Comparison of ENCODE assay signal across 8 cellular contexts in genomic region chr17:7330099-7331015, GRCh38. TPM values are rescaled to one million over a fixed set of nuclear protein-coding genes. Genes with fewer than 3 reads are reported as not detected.
DNase-seq lines count a peak whose midpoint lies in the region; ATAC-seq lines count a peak whose summit lies in the region.

No MANE protein-coding gene starts in this region.

- no peaks in the 10 kb centered on the region for H3K9me3 Mint-ChIP-seq in activated CD4-positive, alpha-beta T cell treated with anti-CD3 and anti-CD28 coated beads for 36 hours (ENCODE audit: low read depth)

- peak overlapping the region; percentile 96 for H3K27ac Mint-ChIP-seq in activated CD4-positive, alpha-beta T cell treated with anti-CD3 and anti-CD28 coated beads for 36 hours

- ATAC-seq in HG02938 (IDR thresholded peaks at IDR 0.05; ENCODE audit: unreplicated experiment) (peak; percentile 37), left lobe of liver (peak; percentile 60)
- peak; percentile 81 for ATAC-seq in activated CD4-positive, alpha-beta T cell treated with anti-CD3 and anti-CD28 coated beads for 36 hours

- peak; percentile 51 to 59 for DNase-seq in NCI-H187 (lab: John Stamatoyannopoulos, UW)
- DNase-seq in NCI-H187 treated with DMSO at 0.1 percent for 48 hours (lab: John Stamatoyannopoulos, UW): no peak
- peak; percentile 85 for DNase-seq in NCI-H2171 treated with DMSO at 0.1 percent for 48 hours (lab: John Stamatoyannopoulos, UW)
- peak; percentile 88 for DNase-seq in activated CD4-positive, alpha-beta T cell treated with anti-CD3 and anti-CD28 coated beads for 36 hours
- peak; percentile 75 for DNase-seq in left lobe of liver (ENCODE audit: low spot score)
- peak; percentile 57 for DNase-seq in stimulated activated CD4-positive, alpha-beta T cell treated with anti-CD3 and anti-CD28 coated beads, Interleukin-2, amount 100 ng/mL, for 4 hours (ENCODE audit: low read depth)

- H3K36me3 Mint-ChIP-seq in activated CD4-positive, alpha-beta T cell treated with anti-CD3 and anti-CD28 coated beads for 36 hours (ENCODE audit: low read depth): no peaks in the 10 kb centered on the region

- peak overlapping the region; percentile 89 for H3K4me3 Mint-ChIP-seq in activated CD4-positive, alpha-beta T cell treated with anti-CD3 and anti-CD28 coated beads for 36 hours

- CTCF ChIA-PET in activated CD4-positive, alpha-beta T cell treated with anti-CD3 and anti-CD28 coated beads for 36 hours (lab: Charles Lee): interaction anchor here (0.6 to 3.4 kb wide), 16 partner anchors 15 to 516 kb away, joined by 3 to 23 read pairs (median 4); partner anchors contain the start of genes GPS2, TMEM102, TMEM95 and TP53

- intact Hi-C loops in activated CD4-positive, alpha-beta T cell treated with anti-CD3 and anti-CD28 coated beads for 36 hours (cut with DNase I, micrococcal nuclease): no loop called here

- POLR2A ChIA-PET in activated CD4-positive, alpha-beta T cell treated with anti-CD3 and anti-CD28 coated beads for 36 hours (lab: Charles Lee): interaction anchor here (0.7 to 1.9 kb wide), 16 partner anchors 9 to 357 kb away, joined by 3 to 11 read pairs (median 4); partner anchors contain the start of genes ACADVL, CTDNEP1, DLG4 and ELP5

- H3K27ac ChIP-seq in cingulate gyrus (ENCODE audit: low read depth, low read length): peak overlapping the region; percentile 95

- no peaks in the 10 kb centered on the region for H3K27me3 Mint-ChIP-seq in activated CD4-positive, alpha-beta T cell treated with anti-CD3 and anti-CD28 coated beads for 36 hours

- H3K4me1 Mint-ChIP-seq in activated CD4-positive, alpha-beta T cell treated with anti-CD3 and anti-CD28 coated beads for 36 hours: peaks cover 52% of the 10 kb centered on the region

RNA-seq across cellular contexts. Expression of gene NEURL4, which starts 1.2 kb away (rescaled TPM):
- total RNA-seq in activated CD4-positive, alpha-beta T cell treated with anti-CD3 and anti-CD28 coated beads for 36 hours: 10 to 100 TPM; 22.5 to 29.1 TPM
- 17.0 TPM for total RNA-seq in left lobe of liver

RNA-seq across cellular contexts. Expression of gene ACAP1, which starts 6.0 kb away (rescaled TPM):
- 100 to 1,000 TPM; 343 to 375 TPM for total RNA-seq in activated CD4-positive, alpha-beta T cell treated with anti-CD3 and anti-CD28 coated beads for 36 hours
- total RNA-seq in left lobe of liver: 3.4 TPM

RNA-seq across cellular contexts. Expression of gene GPS2, which starts 15.2 kb away (rescaled TPM):
- total RNA-seq in activated CD4-positive, alpha-beta T cell treated with anti-CD3 and anti-CD28 coated beads for 36 hours: 10 to 100 TPM; 31.3 to 56.1 TPM
- total RNA-seq in left lobe of liver: 21.2 TPM

RNA-seq across cellular contexts. Expression of gene KCTD11, which starts 21.6 kb away (rescaled TPM):
- 1 to 10 TPM; 5.0 to 6.1 TPM for total RNA-seq in activated CD4-positive, alpha-beta T cell treated with anti-CD3 and anti-CD28 coated beads for 36 hours
- total RNA-seq in left lobe of liver: 2.6 TPM

RNA-seq across cellular contexts. Expression of gene EIF5A, which starts 22.9 kb away (rescaled TPM):
- total RNA-seq in activated CD4-positive, alpha-beta T cell treated with anti-CD3 and anti-CD28 coated beads for 36 hours: 100 to 1,000 TPM; 780 to 934 TPM
- total RNA-seq in left lobe of liver: 242 TPM

Comparison
In these comparisons a context has a peak if more than half of its experiments do, and no peak if none do; other contexts are left out.
1. RNA of gene ACAP1, which starts 6.0 kb away (total RNA-seq): 343 to 375 TPM in activated CD4-positive, alpha-beta T cell treated with anti-CD3 and anti-CD28 coated beads for 36 hours; 3.4 TPM in left lobe of liver (single experiment); every median in the first group is over 10 times any median in the second.
2. Peak in every context shown above with its lines, with median percentiles within 50 percentile points of each other: ATAC-seq.